Comparison of ENCODE assay signal across 9 cellular contexts in the genomic region with DNA sequence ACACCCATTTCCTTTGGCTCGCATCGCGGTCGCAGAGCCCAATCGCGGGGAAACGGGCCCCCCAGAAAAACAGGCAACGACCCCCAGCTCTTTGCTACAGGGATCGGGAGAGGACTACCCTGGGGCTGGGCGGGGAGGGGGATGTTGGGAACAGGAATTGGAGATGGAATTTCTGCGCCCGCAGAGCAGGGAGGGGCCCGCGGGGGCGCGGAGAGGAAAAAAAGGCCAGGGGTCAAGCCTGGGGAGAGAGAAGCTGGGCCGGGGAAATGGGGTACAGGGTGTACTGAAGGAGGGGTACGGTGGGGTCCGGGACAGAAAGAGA. TPM values are rescaled to one million over a fixed set of nuclear protein-coding genes. Genes with fewer than 3 reads are reported as not detected.
DNase-seq lines count a peak whose midpoint lies in the region; ATAC-seq and TF ChIP-seq lines count a peak whose summit lies in the region.
"Had no signal": no experiment of that assay in that cellular context is flagged by ENCODE, and none has a peak within 500 bp of the region (broad histone marks: within the 10 kb centered on the region; RNA-seq: fewer than 3 reads in every experiment).

No MANE protein-coding gene starts in this region.

- CTCF ChIA-PET in Caco-2 (lab: Charles Lee), result interaction anchor here (0.5 to 3.0 kb wide), 6 partner anchors 13 to 530 kb away, joined by 3 to 29 read pairs (median 4); no protein-coding TSS in a partner anchor

- no peaks in the 10 kb centered on the region for H3K27me3 Mint-ChIP-seq in Caco-2 (ENCODE audit: insufficient read depth, unreplicated experiment)

- no peaks in the 10 kb centered on the region for H3K36me3 ChIP-seq in Caco-2 (ENCODE audit: control insufficient read depth, insufficient read depth, low read length)
- no peaks in the 10 kb centered on the region for H3K36me3 ChIP-seq in Peyer's patch
- no peaks in the 10 kb centered on the region for H3K36me3 ChIP-seq in esophagus muscularis mucosa
- no peaks in the 10 kb centered on the region for H3K36me3 ChIP-seq in ovary

- TF ChIP-seq CTCF in Caco-2 (IDR thresholded peaks at IDR 0.05; ENCODE audit: insufficient read depth in 1 of 2, low read depth in 1 of 2, low read length in 1 of 2, severe bottlenecking in 1 of 2, unreplicated experiment in 1 of 2) (no peak), Peyer's patch (IDR thresholded peaks at IDR 0.05) (no peak), esophagus muscularis mucosa (IDR thresholded peaks at IDR 0.05) (no peak), ovary (IDR thresholded peaks at IDR 0.05) (no peak)

- no peaks in the 10 kb centered on the region for H3K9me3 Mint-ChIP-seq in Caco-2 (ENCODE audit: unreplicated experiment)

- H3K4me1 ChIP-seq in Caco-2 (no peaks in the 10 kb centered on the region), Peyer's patch (peaks cover 0 to 24% (median 0%) of the 10 kb centered on the region in 4 donors), esophagus muscularis mucosa (peaks cover 3 to 26% (median 16%) of the 10 kb centered on the region in 4 donors), ovary (ENCODE audit: insufficient read depth) (peaks cover 3% of the 10 kb centered on the region)

- ATAC-seq in GM18907 (IDR thresholded peaks at IDR 0.05; ENCODE audit: unreplicated experiment), result no peak
- ATAC-seq: left colon had no signal

- intact Hi-C loops in Caco-2 (cut with micrococcal nuclease; ENCODE audit: unreplicated experiment) (loop anchor here (5.0 to 10.0 kb wide), 5 partner anchors 93 to 822 kb away; no protein-coding TSS in a partner anchor), esophagus muscularis mucosa (cut with DNase I) (loop anchor here (5.0 kb wide), 1 partner anchor 203 kb away; no protein-coding TSS in a partner anchor), ovary (cut with DNase I) (loop anchor here in 1 of 4 donors (10.0 kb wide), 1 partner anchor 361 kb away; no protein-coding TSS in a partner anchor)

- under 1% methylated on average over 18 of the region's 19 CpGs for WGBS in esophagus muscularis mucosa
- WGBS in ovary, 3 donors, result 1 to 2% (median 1%) methylated on average over 19 of the region's 19 CpGs

- H3K27ac Mint-ChIP-seq in Caco-2 (ENCODE audit: unreplicated experiment), result peak overlapping the region; percentile 72

- H3K4me3 ChIP-seq in Caco-2 (ENCODE audit: low read depth, low read length) (peak overlapping the region; percentile 79), Peyer's patch (peak overlapping the region; percentile 37 to 55 (median 48)), esophagus muscularis mucosa (peak overlapping the region; percentile 67 to 82 (median 74)), ovary (peak overlapping the region; percentile 66)

- DNase-seq in Caco-2, result peak; percentile 13 to 43
- peak in 1 of 3 donors; percentile 42 for DNase-seq in Peyer's patch
- no peak for DNase-seq in esophagus muscularis mucosa (ENCODE audit: extremely low spot score)
- peak in 3 of 5 donors; percentile 49 to 59 (median 54) for DNase-seq in ovary
- no peak for DNase-seq in H4 (ENCODE audit: low spot score)
- no peak for DNase-seq in SKM-1 treated with dmso at 0.1 percent for 144 hours (lab: John Stamatoyannopoulos, UW; ENCODE audit: unreplicated experiment)
- DNase-seq in NCI-H2196 (lab: John Stamatoyannopoulos, UW; ENCODE audit: unreplicated experiment), result no peak

- H3K4me3 Mint-ChIP-seq in Caco-2 (ENCODE audit: unreplicated experiment), result peak overlapping the region; percentile 88

- no peaks in the 10 kb centered on the region for H3K4me1 Mint-ChIP-seq in Caco-2 (ENCODE audit: low read depth, unreplicated experiment)

- TF ChIP-seq EP300 in esophagus muscularis mucosa (IDR thresholded peaks at IDR 0.05), result no peak
- TF ChIP-seq EP300 in ovary (IDR thresholded peaks at IDR 0.05), result no peak

- H3K9me3 ChIP-seq in Caco-2 (no peaks in the 10 kb centered on the region), Peyer's patch (no peaks in the 10 kb centered on the region), esophagus muscularis mucosa (no peaks in the 10 kb centered on the region), ovary (no peaks in the 10 kb centered on the region)

- H3K36me3 Mint-ChIP-seq in Caco-2 (ENCODE audit: insufficient read depth, unreplicated experiment), result peaks cover 27% of the 10 kb centered on the region

- no peaks in the 10 kb centered on the region for H3K27me3 ChIP-seq in Caco-2 (replicated peaks; ENCODE audit: control insufficient read depth, insufficient read depth, low read length)
- H3K27me3 ChIP-seq in Peyer's patch, result no peaks in the 10 kb centered on the region
- peaks cover 0 to 3% (median 0%) of the 10 kb centered on the region in 4 donors for H3K27me3 ChIP-seq in esophagus muscularis mucosa
- H3K27me3 ChIP-seq in ovary, result no peaks in the 10 kb centered on the region

- TSS peak; percentile 28 for BruUV-seq in Caco-2 (replicated peaks; lab: Mats Ljungman, UMichigan)

- H3K27ac ChIP-seq in Peyer's patch (peak overlapping the region; percentile 50 to 77 (median 60)), esophagus muscularis mucosa (replicated peaks in 1 of 4) (peak overlapping the region; percentile 78 to 86 (median 82)), ovary (peak overlapping the region; percentile 80 to 90)

- TF ChIP-seq POLR2A in Peyer's patch (IDR thresholded peaks at IDR 0.05), result no peak
- no peak for TF ChIP-seq POLR2A in esophagus muscularis mucosa (IDR thresholded peaks at IDR 0.05; ENCODE audit: low read depth)
- no peak for TF ChIP-seq POLR2A in ovary (IDR thresholded peaks at IDR 0.05)

- POLR2A ChIA-PET in Caco-2 (lab: Charles Lee), result interaction anchor here (0.6 to 2.3 kb wide), 4 partner anchors 143 to 780 kb away, joined by 3 to 15 read pairs (median 3); no protein-coding TSS in a partner anchor

RNA-seq across cellular contexts. Expression of gene SGCE, which starts 0.4 kb away (rescaled TPM):
- 56.2 and 59.2 TPM in 2 replicates for total RNA-seq in Caco-2 (2022)
- 10 to 100 TPM in 3 of 4 donors, 1 to 10 TPM in 1; 3.7 to 14.9 (median 11.4) TPM for total RNA-seq in Peyer's patch
- 100 to 1,000 TPM in 1 of 4 donors, 10 to 100 TPM in 3; 72.6 to 135 (median 88.1) TPM for total RNA-seq in esophagus muscularis mucosa
- 100 to 1,000 TPM; 104 to 183 (median 114) TPM for total RNA-seq in ovary
- polyA plus RNA-seq in ovary, result 100 to 1,000 TPM; 147 to 157 TPM
- 114 and 120 TPM in 2 replicates for total RNA-seq in H4 (2014; rRNA removed; shearing (Covaris generic))

Comparison
In these comparisons a context has a peak if more than half of its experiments do, and no peak if none do; other contexts are left out.
1. DNase-seq: peak in Caco-2 (2 of 2) and ovary (3 of 5); none in esophagus muscularis mucosa (single experiment), H4 (single experiment), SKM-1 treated with dmso at 0.1 percent for 144 hours (single experiment) and NCI-H2196 (single experiment).
2. Peak in every context shown above with its lines, with median percentiles within 50 percentile points of each other: H3K4me3 ChIP-seq and H3K27ac ChIP-seq.